ENCODE assay signal across 8 cellular contexts in genomic region chr2:111897924-111898702, GRCh38.
DNase-seq lines count a peak whose midpoint lies in the region; ATAC-seq and TF ChIP-seq lines count a peak whose summit lies in the region.

Gene MERTK, plus strand, starts transcription at chr2:111898607. Its CDS starts 129 bp downstream, at chr2:111898736.

- ATAC-seq in HG03064 (IDR thresholded peaks at IDR 0.05; ENCODE audit: low read depth, unreplicated experiment) = peak; percentile 63

- DNase-seq in NCI-H82 treated with DMSO at 0.1 percent for 48 hours (lab: John Stamatoyannopoulos, UW; ENCODE audit: unreplicated experiment) (peak; percentile 67), epidermal melanocyte (ENCODE audit: insufficient read length, low spot score) (peak; percentile 49), midbrain (lab: John Stamatoyannopoulos, UW) (peak; percentile 75), middle frontal gyrus (ENCODE audit: extremely low spot score, low spot score) (no peak)
- DNase-seq in activated CD8-positive, alpha-beta memory T cell treated with anti-CD3 and anti-CD28 coated beads, Interleukin-2, amount 50 U/mL, for 4 hours = peak; percentile 49
- peak; percentile 11 to 33 (median 25) for DNase-seq in stimulated activated naive CD4-positive, alpha-beta T cell (lab: John Stamatoyannopoulos, UW)

- TF ChIP-seq CTCF in GM12874 (IDR thresholded peaks at IDR 0.05; ENCODE audit: insufficient read depth, low read depth, low read length) = peak; percentile 54; the same call in 1 of the 2 replicates
